In genomic region chr20:25390538-25391528, GRCh38 we compare ENCODE assay signal across 8 cellular contexts.
DNase-seq lines count a peak whose midpoint lies in the region; FAIRE-seq and TF ChIP-seq lines count a peak whose summit lies in the region.

ABHD12 (minus strand) TSS chr20:25390835; CDS start chr20:25390703, 132 bp downstream.

- H3K36me3 ChIP-seq in MM.1S (replicated peaks; ENCODE audit: insufficient read depth, low read length) = no peaks in the 10 kb centered on the region

- H3K4me1 Mint-ChIP-seq in nephron progenitor cell = peaks cover 37% of the 10 kb centered on the region
- H3K4me1 Mint-ChIP-seq in stimulated activated naive CD8-positive, alpha-beta T cell treated with anti-CD3 and anti-CD28 coated beads, Interleukin-15, Interleukin-2, amounts not matched to agents 100 ng/mL and 50 ng/mL, for 24 hours (ENCODE audit: low read depth) = peaks cover 17% of the 10 kb centered on the region

- peak within 1 kb of the TSS; percentile 86 for H3K27ac ChIP-seq in MM.1S (ENCODE audit: low read length)

- peaks cover 44% of the 10 kb centered on the region for H3K79me2 ChIP-seq in MM.1S (ENCODE audit: low read length)

- H3K9ac ChIP-seq in MM.1S (ENCODE audit: low read length) = peak within 1 kb of the TSS; percentile 91

- H3K4me3 ChIP-seq in MM.1S (ENCODE audit: low read length) = peak within 1 kb of the TSS; percentile 91

- peak; percentile 98 for DNase-seq in HCEC 1CT
- DNase-seq in MM.1S = peak; percentile 90
- peak; percentile 93 for DNase-seq in SHP77 treated with DMSO at 0.1 percent for 48 hours (lab: John Stamatoyannopoulos, UW)
- peak; percentile 98 for DNase-seq in activated effector memory CD4-positive, alpha-beta T cell treated with anti-CD3 and anti-CD28 coated beads, Interleukin-2, amount 50 U/mL, for 16 hours
- DNase-seq in fibroblast of the conjunctiva (ENCODE audit: low read depth) = peak; percentile 87
- peak; percentile 95 for DNase-seq in nephron progenitor cell

- H3K36me3 Mint-ChIP-seq in nephron progenitor cell (ENCODE audit: low read depth) = peaks cover 29% of the 10 kb centered on the region
- peaks cover 4% of the 10 kb centered on the region for H3K36me3 Mint-ChIP-seq in stimulated activated naive CD8-positive, alpha-beta T cell treated with anti-CD3 and anti-CD28 coated beads, Interleukin-15, Interleukin-2, amounts not matched to agents 100 ng/mL and 50 ng/mL, for 24 hours (ENCODE audit: low read depth)

- no peaks in the 10 kb centered on the region for H3K27me3 ChIP-seq in MM.1S (replicated peaks; ENCODE audit: insufficient read depth, low read length)

- H3K9me3 Mint-ChIP-seq in nephron progenitor cell = peaks cover 14% of the 10 kb centered on the region
- H3K9me3 Mint-ChIP-seq in stimulated activated naive CD8-positive, alpha-beta T cell treated with anti-CD3 and anti-CD28 coated beads, Interleukin-15, Interleukin-2, amounts not matched to agents 100 ng/mL and 50 ng/mL, for 24 hours = no peaks in the 10 kb centered on the region

- peaks cover 11% of the 10 kb centered on the region for H3K27me3 Mint-ChIP-seq in nephron progenitor cell (ENCODE audit: low read depth, poor library complexity)
- H3K27me3 Mint-ChIP-seq in stimulated activated naive CD8-positive, alpha-beta T cell treated with anti-CD3 and anti-CD28 coated beads, Interleukin-15, Interleukin-2, amounts not matched to agents 100 ng/mL and 50 ng/mL, for 24 hours = no peaks in the 10 kb centered on the region

- peaks cover 12% of the 10 kb centered on the region; the same call in 1 of the 2 replicates for H3F3A ChIP-seq in MM.1S (ENCODE audit: insufficient read depth, low read length)

- no peaks in the 10 kb centered on the region for H3K9me3 ChIP-seq in MM.1S (replicated peaks; ENCODE audit: insufficient read depth, low read length)

- H3K9me2 ChIP-seq in MM.1S (replicated peaks; ENCODE audit: insufficient read depth, low read length) = no peaks in the 10 kb centered on the region

- peak within 1 kb of the TSS; percentile 96 for H3K27ac Mint-ChIP-seq in nephron progenitor cell
- H3K27ac Mint-ChIP-seq in stimulated activated naive CD8-positive, alpha-beta T cell treated with anti-CD3 and anti-CD28 coated beads, Interleukin-15, Interleukin-2, amounts not matched to agents 100 ng/mL and 50 ng/mL, for 24 hours = peak within 1 kb of the TSS; percentile 86

- FAIRE-seq in G401.6 (lab: Jason Lieb, UNC) = peak; percentile 17

- peak within 1 kb of the TSS; percentile 94 for H3K4me2 ChIP-seq in MM.1S (ENCODE audit: low read depth, low read length)

- no peaks in the 10 kb centered on the region for H4K20me1 ChIP-seq in MM.1S (ENCODE audit: insufficient read depth, low read length)

- H2AFZ ChIP-seq in MM.1S (ENCODE audit: low read length) = peak within 1 kb of the TSS; percentile 70

- TF ChIP-seq CTCF in MM.1S (IDR thresholded peaks at IDR 0.05; ENCODE audit: low read length) (no peak), nephron progenitor cell (IDR thresholded peaks at IDR 0.05) (no peak)

- H3K4me3 Mint-ChIP-seq in nephron progenitor cell = peak within 1 kb of the TSS; percentile 91
- peak within 1 kb of the TSS; percentile 88 for H3K4me3 Mint-ChIP-seq in stimulated activated naive CD8-positive, alpha-beta T cell treated with anti-CD3 and anti-CD28 coated beads, Interleukin-15, Interleukin-2, amounts not matched to agents 100 ng/mL and 50 ng/mL, for 24 hours

- no peaks in the 10 kb centered on the region for H3K4me1 ChIP-seq in MM.1S (ENCODE audit: low read length)

Comparison
In these comparisons a context has a peak if more than half of its experiments do, and no peak if none do; other contexts are left out.
1. Peak in every context shown above with its lines: DNase-seq, H3K4me3 ChIP-seq and H3K27ac ChIP-seq.